12 cellular contexts compared by ENCODE assay signal in the genomic region with DNA sequence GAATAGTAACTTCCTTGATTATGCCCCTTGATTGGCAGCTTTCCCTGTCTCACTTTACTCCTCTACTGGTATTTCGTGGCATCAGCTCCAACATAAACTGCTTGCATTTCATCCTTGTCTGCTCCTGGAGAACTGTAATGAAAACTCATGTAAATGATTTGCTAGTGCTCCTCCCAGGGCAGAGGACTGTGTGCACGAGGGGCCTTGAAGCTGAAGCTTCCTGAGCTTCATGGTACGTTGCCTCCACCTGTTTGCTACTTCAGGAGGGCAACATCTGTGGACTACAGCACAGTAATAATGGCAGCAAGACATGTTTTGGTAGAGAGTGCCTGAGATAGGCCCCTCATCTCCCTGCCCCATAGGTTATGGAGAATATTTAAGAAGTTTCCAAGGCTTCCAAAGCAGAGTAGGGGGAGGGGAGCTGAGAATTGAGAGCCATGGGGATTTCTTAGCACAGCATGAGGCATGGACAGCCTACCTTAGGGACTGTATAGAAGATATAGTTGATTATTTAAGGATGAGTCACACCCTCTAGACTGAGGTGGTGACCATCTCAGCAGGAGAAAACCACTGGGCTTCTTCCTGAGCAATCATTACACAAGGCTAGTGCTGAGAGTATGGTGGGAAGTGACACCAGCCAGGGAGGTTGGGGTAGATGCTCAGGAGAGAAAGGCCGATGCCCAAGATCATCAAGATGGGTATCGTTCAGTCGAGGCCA. TPM values are rescaled to one million over a fixed set of nuclear protein-coding genes. Genes with fewer than 3 reads are reported as not detected.
A peak's percentile ranks its signal among the peaks of the same experiment; 100 is the strongest.
DNase-seq lines count a peak whose midpoint lies in the region; ATAC-seq and TF ChIP-seq lines count a peak whose summit lies in the region.
"Had no signal": no experiment of that assay in that cellular context is flagged by ENCODE, and none has a peak within 500 bp of the region (broad histone marks: within the 10 kb centered on the region; RNA-seq: fewer than 3 reads in every experiment).

No MANE protein-coding gene starts in this region.

- H3K4me3 ChIP-seq in lower leg skin (ENCODE audit: low read depth, poor library complexity, severe bottlenecking), result no peak overlapping the region

- H3K27me3 Mint-ChIP-seq in Calu3 (ENCODE audit: unreplicated experiment), result no peaks in the 10 kb centered on the region

- H3K36me3 Mint-ChIP-seq in Calu3 (ENCODE audit: insufficient read depth, unreplicated experiment), result peaks cover 6% of the 10 kb centered on the region

- TF ChIP-seq POLR2A in lower leg skin (IDR thresholded peaks at IDR 0.05), result no peak

- H3K9me3 Mint-ChIP-seq in Calu3 (ENCODE audit: low read depth, unreplicated experiment), result no peaks in the 10 kb centered on the region

- 85 to 87% methylated on average over 6 of the region's 6 CpGs for WGBS in lower leg skin, 2 donors

- no peak overlapping the region for H3K4me3 Mint-ChIP-seq in Calu3 (ENCODE audit: low read depth, unreplicated experiment)

- ATAC-seq in GM18502 (IDR thresholded peaks at IDR 0.05; ENCODE audit: poor library complexity, unreplicated experiment) (peak; percentile 79), GM21447 (IDR thresholded peaks at IDR 0.05; ENCODE audit: unreplicated experiment) (peak; percentile 90), HG03108 (IDR thresholded peaks at IDR 0.05; ENCODE audit: unreplicated experiment) (peak; percentile 94)

- CTCF ChIA-PET in Calu3 (lab: Charles Lee), result no interaction called here

- intact Hi-C loops in lower leg skin (cut with DNase I; ENCODE audit: low total_unique reads), result no loop called here
- intact Hi-C loops in Calu3 (cut with micrococcal nuclease; ENCODE audit: unreplicated experiment), result no loop called here

- H3K4me1 Mint-ChIP-seq in Calu3 (ENCODE audit: low read depth, unreplicated experiment), result peaks cover 31% of the 10 kb centered on the region

- no TSS peak for BruUV-seq in Calu3 (replicated peaks; lab: Mats Ljungman, UMichigan)

- H3K27ac Mint-ChIP-seq in Calu3 (ENCODE audit: unreplicated experiment), result no peak overlapping the region

- TF ChIP-seq CTCF in lower leg skin (IDR thresholded peaks at IDR 0.05) (no peak), Calu3 (IDR thresholded peaks at IDR 0.05; ENCODE audit: unreplicated experiment) (no peak)

- DNase-seq in germinal center (ENCODE audit: low spot score) (peak; percentile 61), lower leg skin (ENCODE audit: low spot score in 2 of 2) (no peak), Calu3 (no peak), HuH-7.5 (ENCODE audit: low spot score) (no peak)
- no peak for DNase-seq in activated naive CD4-positive, alpha-beta T cell treated with anti-CD3 and anti-CD28 coated beads, Interleukin-2, amount 50 U/mL, for 16 hours
- DNase-seq: mesendoderm; stimulated activated naive CD4-positive, alpha-beta T cell had no signal

RNA-seq across cellular contexts. Expression of gene CCDC198, which starts 29.5 kb away (rescaled TPM):
- total RNA-seq in lower leg skin (not detected), Calu3 (2022) (58.7 and 81.3 TPM in 2 replicates)
- total RNA-seq: H1; T-helper 1 cell treated with Interleukin-12 subunit alpha and Interleukin-12 subunit beta and Interleukin-4 antibody, amounts not matched to agents 30 ng/mL and 1 ng/mL, for 36 hours had no signal

Comparison
In these comparisons a context has a peak if more than half of its experiments do, and no peak if none do; other contexts are left out.
1. RNA of gene CCDC198, which starts 29.5 kb away (total RNA-seq): 58.7 to 81.3 TPM in Calu3; not detected in lower leg skin; every median in the first group is over 10 times any median in the second.
2. Peak in every context shown above with its lines, with median percentiles within 50 percentile points of each other: ATAC-seq.